In the genomic region with DNA sequence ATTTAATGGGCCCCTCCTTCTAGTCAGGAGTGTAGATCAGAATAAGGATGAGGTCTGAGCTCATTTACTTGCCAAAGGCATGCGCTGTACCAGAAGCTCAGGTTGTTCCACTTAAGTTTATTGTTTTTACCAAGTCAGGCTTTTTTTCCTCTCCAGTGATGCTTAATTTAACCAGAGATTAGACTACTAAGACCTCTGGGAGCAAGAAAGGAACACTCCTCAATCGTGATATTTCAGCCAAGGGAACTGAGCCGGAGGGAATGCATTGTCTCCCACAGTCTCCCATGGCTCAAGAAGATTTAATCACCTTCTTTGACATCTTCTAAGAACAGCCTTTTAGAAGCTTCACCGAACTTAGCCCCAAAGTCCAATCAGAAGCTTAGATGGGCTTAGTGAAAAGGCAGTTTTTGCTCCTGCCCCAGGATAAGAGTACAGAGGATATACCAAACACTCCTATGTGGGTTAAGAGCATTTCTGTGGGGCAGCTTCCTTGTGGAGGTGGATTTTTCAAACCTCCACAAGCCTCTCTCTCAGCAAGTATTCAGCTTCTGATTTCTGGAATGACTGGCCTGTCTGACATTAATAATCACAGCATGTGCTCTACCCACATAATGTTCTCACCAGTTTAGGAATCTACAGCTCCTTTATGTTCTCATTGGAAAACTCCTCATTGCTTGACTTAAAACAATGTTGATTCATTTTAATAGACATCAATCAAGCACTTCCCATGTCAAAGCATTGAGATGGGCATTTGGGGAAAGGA, we compare ENCODE assay signal across 22 cellular contexts.
"Had no signal": no experiment of that assay in that cellular context is flagged by ENCODE, and none has a peak within 500 bp of the region (broad histone marks: within the 10 kb centered on the region; RNA-seq: fewer than 3 reads in every experiment).

No MANE protein-coding gene starts in this region.

- DNase-seq: activated CD4-positive, alpha-beta T cell treated with anti-CD3 and anti-CD28 coated beads, Interleukin-2, amount 50 U/mL, for 4 hours; activated CD8-positive, alpha-beta memory T cell treated with anti-CD3 and anti-CD28 coated beads for 24 hours; activated CD8-positive, alpha-beta memory T cell treated with anti-CD3 and anti-CD28 coated beads, Interleukin-2, amount 50 U/mL, for 4 hours; activated T-cell treated with anti-CD3 and anti-CD28 coated beads, Interleukin-2, amount 50 U/mL, for 24 hours; effector CD4-positive, alpha-beta T cell; immature natural killer cell; left lung; naive thymus-derived CD8-positive, alpha-beta T cell; ovary; stimulated activated CD4-positive, alpha-beta T cell treated with anti-CD3 and anti-CD28 coated beads, Interleukin-12 subunit alpha, Interleukin-12 subunit beta, amount 100 ng/mL, for 4 hours; stimulated activated CD4-positive, alpha-beta T cell treated with anti-CD3 and anti-CD28 coated beads, Interleukin-4, amount 100 ng/mL, for 4 hours; stimulated activated naive CD8-positive, alpha-beta T cell treated with anti-CD3 and anti-CD28 coated beads, Interleukin-15, Interleukin-2, amounts not matched to agents 100 U/mL and 50 U/mL, for 24 hours; T-helper 9 cell; thyroid gland had no signal

- H3K9me3 ChIP-seq: ascending aorta, left lung, ovary, prostate gland, thyroid gland had no signal

- H3K36me3 ChIP-seq: ascending aorta, cardiac muscle cell, left lung, ovary, prostate gland, thyroid gland had no signal

- H3K4me1 ChIP-seq: ascending aorta, foreskin keratinocyte, left lung, prostate gland, thyroid gland had no signal

- H3K27ac ChIP-seq: ascending aorta, cardiac muscle cell, foreskin keratinocyte, left lung, ovary, prostate gland, thyroid gland had no signal

- H3K27me3 ChIP-seq: ascending aorta, cardiac muscle cell, left lung, ovary, thyroid gland had no signal

- H3K4me3 ChIP-seq: ascending aorta, cardiac muscle cell, left lung, lung, ovary, prostate gland, thyroid gland had no signal

- ATAC-seq: activated naive CD4-positive, alpha-beta T cell treated with anti-CD3 and anti-CD28 coated beads, Interleukin-2, amount 50 U/mL, for 72 hours; activated T-helper 17 cell treated with anti-CD3 and anti-CD28 coated beads, Interleukin-2, amount 50 U/mL, for 72 hours; foreskin keratinocyte; left lung; naive thymus-derived CD8-positive, alpha-beta T cell; stimulated activated naive CD8-positive, alpha-beta T cell treated with anti-CD3 and anti-CD28 coated beads, Interleukin-15, Interleukin-2, amounts not matched to agents 100 U/mL and 50 U/mL, for 24 hours; WTC11 had no signal
